10 cellular contexts compared by ENCODE assay signal in the genomic region with DNA sequence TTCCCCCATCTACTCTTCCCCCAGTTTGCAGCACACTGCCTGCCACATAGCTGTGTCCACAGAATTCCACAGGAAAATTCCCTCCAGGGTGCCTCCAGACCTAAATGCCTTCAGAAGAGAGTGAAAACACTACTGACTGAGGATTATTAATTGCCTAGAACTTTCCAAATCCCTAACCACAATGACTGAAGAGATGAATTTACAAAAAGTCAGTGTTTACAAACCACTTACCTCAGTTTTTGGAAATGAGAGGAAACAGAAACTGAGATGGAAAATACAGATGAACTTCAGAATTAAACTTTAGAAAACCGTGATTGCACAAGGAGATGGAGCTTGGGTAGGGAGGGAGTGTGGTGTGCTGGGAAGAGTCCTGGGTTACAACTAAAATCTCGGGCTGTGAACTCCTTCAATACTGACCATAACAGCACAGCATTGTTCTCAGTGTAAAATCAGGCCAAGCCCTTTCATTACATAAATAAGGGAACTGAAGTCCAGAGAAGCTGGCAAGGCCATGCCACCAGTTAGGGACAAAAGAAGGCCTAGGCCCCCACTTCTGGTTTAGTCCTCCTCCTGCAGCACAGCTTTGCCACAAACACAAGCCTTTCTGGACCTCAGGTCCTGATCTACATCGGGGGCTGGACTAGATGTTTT. TPM values are rescaled to one million over a fixed set of nuclear protein-coding genes. Genes with fewer than 3 reads are reported as not detected.
DNase-seq lines count a peak whose midpoint lies in the region; ATAC-seq and TF ChIP-seq lines count a peak whose summit lies in the region.
"Had no signal": no experiment of that assay in that cellular context is flagged by ENCODE, and none has a peak within 500 bp of the region (broad histone marks: within the 10 kb centered on the region; RNA-seq: fewer than 3 reads in every experiment).

No MANE protein-coding gene starts in this region.

- H3K4me1 ChIP-seq in hepatocyte (ENCODE audit: insufficient read depth) = peaks cover 37% of the 10 kb centered on the region

- H4K20me1 ChIP-seq in hepatocyte (ENCODE audit: insufficient read depth, poor library complexity, severe bottlenecking) = peaks cover 10% of the 10 kb centered on the region

- no peaks in the 10 kb centered on the region for H3K9me3 Mint-ChIP-seq in activated naive CD4-positive, alpha-beta T cell treated with anti-CD3 and anti-CD28 coated beads, Interleukin-2, amount 50 U/mL, for 72 hours
- no peaks in the 10 kb centered on the region for H3K9me3 Mint-ChIP-seq in stimulated activated memory B cell treated with anti-CD40 and anti-IgM and Interleukin-4, amounts not matched to agents 10 μg/mL and 1 μg/mL and 100 μg/mL, for 72 hours

- H3K36me3 Mint-ChIP-seq in activated naive CD4-positive, alpha-beta T cell treated with anti-CD3 and anti-CD28 coated beads, Interleukin-2, amount 50 U/mL, for 72 hours = peaks cover 6 to 9% of the 10 kb centered on the region in 2 donors
- H3K36me3 Mint-ChIP-seq in stimulated activated memory B cell treated with anti-CD40 and anti-IgM and Interleukin-4, amounts not matched to agents 10 μg/mL and 1 μg/mL and 100 μg/mL, for 72 hours = peaks cover 20% of the 10 kb centered on the region

- no peak overlapping the region for H3K4me2 ChIP-seq in hepatocyte

- ATAC-seq in activated naive CD4-positive, alpha-beta T cell treated with anti-CD3 and anti-CD28 coated beads, Interleukin-2, amount 50 U/mL, for 72 hours = no peak
- ATAC-seq in stimulated activated memory B cell treated with anti-CD40 and anti-IgM and Interleukin-4, amounts not matched to agents 10 μg/mL and 1 μg/mL and 100 μg/mL, for 72 hours = no peak

- H3K27ac ChIP-seq in HL-60 (replicated peaks) (0 out of 2 replicates have a peak overlapping the region, but pooled peaks have one; percentile 14), hepatocyte (peak overlapping the region; percentile 83)

- no peaks in the 10 kb centered on the region for H3K27me3 ChIP-seq in HL-60 (ENCODE audit: insufficient read depth, poor library complexity, severe bottlenecking)
- no peaks in the 10 kb centered on the region for H3K27me3 ChIP-seq in hepatocyte

- no peaks in the 10 kb centered on the region for H3K27me3 Mint-ChIP-seq in stimulated activated memory B cell treated with anti-CD40 and anti-IgM and Interleukin-4, amounts not matched to agents 10 μg/mL and 1 μg/mL and 100 μg/mL, for 72 hours

- no peaks in the 10 kb centered on the region for H3K9me3 ChIP-seq in hepatocyte (ENCODE audit: low read depth)

- peak overlapping the region; percentile 76 for H3K27ac Mint-ChIP-seq in activated naive CD4-positive, alpha-beta T cell treated with anti-CD3 and anti-CD28 coated beads, Interleukin-2, amount 50 U/mL, for 72 hours
- peak overlapping the region; percentile 20 for H3K27ac Mint-ChIP-seq in stimulated activated memory B cell treated with anti-CD40 and anti-IgM and Interleukin-4, amounts not matched to agents 10 μg/mL and 1 μg/mL and 100 μg/mL, for 72 hours

- TF ChIP-seq CTCF in HL-60 (IDR thresholded peaks at IDR 0.05; ENCODE audit: insufficient read depth, low read length) (no peak), hepatocyte (IDR thresholded peaks at IDR 0.05; ENCODE audit: poor library complexity) (no peak)

- WGBS in hepatocyte (ENCODE audit: low lambda C conversion rate, missing lambda C conversion rate) = 49% methylated on average over 3 of the region's 3 CpGs

- H3K36me3 ChIP-seq in hepatocyte (replicated peaks; ENCODE audit: insufficient read depth, low read depth) = no peaks in the 10 kb centered on the region

- H3K4me3 ChIP-seq in HL-60 (replicated peaks; ENCODE audit: insufficient read depth, low read length) (no peak overlapping the region), hepatocyte (no peak overlapping the region)

- peak in 1 of 2 experiments; percentile 18 for DNase-seq in HL-60 (ENCODE audit: low read depth in 1 of 2, low spot score in 1 of 2)
- no peak for DNase-seq in activated naive CD4-positive, alpha-beta T cell treated with anti-CD3 and anti-CD28 coated beads, Interleukin-2, amount 50 U/mL, for 72 hours (ENCODE audit: low spot score in 2 of 2)
- DNase-seq in hepatocyte (ENCODE audit: low spot score) = no peak
- no peak for DNase-seq in NCI-H2107 (lab: John Stamatoyannopoulos, UW)
- DNase-seq in cerebellum (ENCODE audit: low spot score) = no peak
- DNase-seq in NCI-H146 (lab: John Stamatoyannopoulos, UW) = no peak
- no peak for DNase-seq in OCI-M2 (lab: John Stamatoyannopoulos, UW; ENCODE audit: unreplicated experiment)
- DNase-seq: activated CD8-positive, alpha-beta memory T cell treated with anti-CD3 and anti-CD28 coated beads, Interleukin-2, amount 50 U/mL, for 48 hours; stimulated activated CD4-positive, alpha-beta T cell treated with anti-CD3 and anti-CD28 coated beads, Interleukin-2, amount 100 ng/mL, for 48 hours had no signal

- no peak overlapping the region for H3K4me3 Mint-ChIP-seq in stimulated activated memory B cell treated with anti-CD40 and anti-IgM and Interleukin-4, amounts not matched to agents 10 μg/mL and 1 μg/mL and 100 μg/mL, for 72 hours

- H2AFZ ChIP-seq in hepatocyte = no peak overlapping the region

- H3K9me2 ChIP-seq in hepatocyte (replicated peaks; ENCODE audit: insufficient read depth) = no peaks in the 10 kb centered on the region

- peaks cover 62% of the 10 kb centered on the region for H3K4me1 Mint-ChIP-seq in stimulated activated memory B cell treated with anti-CD40 and anti-IgM and Interleukin-4, amounts not matched to agents 10 μg/mL and 1 μg/mL and 100 μg/mL, for 72 hours

- peaks cover 73% of the 10 kb centered on the region for H3K79me2 ChIP-seq in hepatocyte

RNA-seq across cellular contexts. Expression of a gene that starts 4.1 kb away (rescaled TPM):
- 10 to 100 TPM; 50.8 to 57.0 TPM for total RNA-seq in activated naive CD4-positive, alpha-beta T cell treated with anti-CD3 and anti-CD28 coated beads, Interleukin-2, amount 50 U/mL, for 72 hours
- total RNA-seq in hepatocyte (42.3 and 50.5 TPM in 2 replicates), cerebellum (57.5 TPM)
- polyA plus RNA-seq in hepatocyte = 32.8 and 35.0 TPM in 2 replicates
